ENCODE assay signal across 15 cellular contexts in genomic region chr4:98516441-98517323, GRCh38.
DNase-seq lines count a peak whose midpoint lies in the region; ATAC-seq and TF ChIP-seq lines count a peak whose summit lies in the region.
"Had no signal": no experiment of that assay in that cellular context is flagged by ENCODE, and none has a peak within 500 bp of the region (broad histone marks: within the 10 kb centered on the region; RNA-seq: fewer than 3 reads in every experiment).

No MANE protein-coding gene starts in this region.

- no peak overlapping the region for H2AFZ ChIP-seq in osteoblast (ENCODE audit: low read length)

- H3K4me1 ChIP-seq in osteoblast (ENCODE audit: insufficient read depth, low read length): peaks cover 65% of the 10 kb centered on the region
- H3K4me1 ChIP-seq: transverse colon had no signal

- peaks cover 70% of the 10 kb centered on the region for H3K79me2 ChIP-seq in osteoblast (ENCODE audit: insufficient read depth, low read length)

- DNase-seq in NCI-H510A treated with DMSO at 0.1 percent for 48 hours (lab: John Stamatoyannopoulos, UW) (peak; percentile 2), NCI-H510A (lab: John Stamatoyannopoulos, UW) (no peak), NCI-H82 (lab: John Stamatoyannopoulos, UW) (peak; percentile 74), dorsolateral prefrontal cortex (no peak), osteoblast (ENCODE audit: insufficient read length, low spot score, missing footprints) (no peak), epidermal melanocyte (ENCODE audit: insufficient read length, low spot score) (no peak)
- no peak for DNase-seq in stimulated activated CD4-positive, alpha-beta T cell treated with anti-CD3 and anti-CD28 coated beads, Interleukin-4, amount 100 ng/mL, for 1 hour
- DNase-seq: aorta, Calu3, H7, NCI-H2029, T-helper 9 cell, transverse colon had no signal

- H3K27me3 ChIP-seq in dorsolateral prefrontal cortex: no peaks in the 10 kb centered on the region
- no peaks in the 10 kb centered on the region for H3K27me3 ChIP-seq in osteoblast (ENCODE audit: insufficient read depth, low read length)
- H3K27me3 ChIP-seq: transverse colon had no signal

- no peaks in the 10 kb centered on the region for H3K36me3 ChIP-seq in osteoblast (ENCODE audit: insufficient read depth, low read length)
- H3K36me3 ChIP-seq: transverse colon had no signal

- peak overlapping the region; percentile 66 for H3K4me2 ChIP-seq in osteoblast (ENCODE audit: insufficient read depth, low read length)

- H3K27ac ChIP-seq in dorsolateral prefrontal cortex (peak overlapping the region in 35 of 59 donors; percentile 3 to 72 (median 36)), osteoblast (ENCODE audit: low read depth, low read length) (peak overlapping the region; percentile 96)
- H3K27ac ChIP-seq: 22Rv1, transverse colon had no signal

- ATAC-seq in HG02938 (IDR thresholded peaks at IDR 0.05; ENCODE audit: unreplicated experiment): no peak

- no peaks in the 10 kb centered on the region for H3K9me3 ChIP-seq in osteoblast (ENCODE audit: low read depth, low read length)
- H3K9me3 ChIP-seq: transverse colon had no signal

- TF ChIP-seq CTCF in dorsolateral prefrontal cortex (IDR thresholded peaks at IDR 0.05 in 54 of 56, conservative IDR thresholded peaks at IDR 0.05 in 2 of 56; ENCODE audit: low read depth in 1 of 56, partially characterized antibody in 56 of 56) (no peak), osteoblast (IDR thresholded peaks at IDR 0.05; ENCODE audit: extremely low read depth, low read depth, low read length) (no peak)

- no peaks in the 10 kb centered on the region for H4K20me1 ChIP-seq in osteoblast (ENCODE audit: insufficient read depth, low read length)

- intact Hi-C loops in dorsolateral prefrontal cortex (cut with DNase I): no loop called here

- H3K4me3 ChIP-seq in dorsolateral prefrontal cortex (no peak overlapping the region), osteoblast (ENCODE audit: insufficient read depth, low read length) (peak overlapping the region; percentile 13)
- H3K4me3 ChIP-seq: transverse colon had no signal

Comparison
In these comparisons a context has a peak if more than half of its experiments do, and no peak if none do; other contexts are left out.
1. DNase-seq: peak in NCI-H510A treated with DMSO at 0.1 percent for 48 hours (single experiment) and NCI-H82 (single experiment); none in NCI-H510A (single experiment), dorsolateral prefrontal cortex (0 of 10), osteoblast (single experiment), epidermal melanocyte (single experiment) and stimulated activated CD4-positive, alpha-beta T cell treated with anti-CD3 and anti-CD28 coated beads, Interleukin-4, amount 100 ng/mL, for 1 hour (single experiment).